In genomic region chr4:48343035-48343434, GRCh38 we compare ENCODE assay signal across 8 cellular contexts. TPM values are rescaled to one million over a fixed set of nuclear protein-coding genes. Genes with fewer than 3 reads are reported as not detected.
DNase-seq lines count a peak whose midpoint lies in the region; ATAC-seq, FAIRE-seq and TF ChIP-seq lines count a peak whose summit lies in the region.

No MANE protein-coding gene starts in this region.

- H3K36me3 ChIP-seq in Caco-2 (ENCODE audit: control insufficient read depth, insufficient read depth, low read length) (no peaks in the 10 kb centered on the region), NT2/D1 (ENCODE audit: insufficient read depth, insufficient read length, low read length) (no peaks in the 10 kb centered on the region), H1 (ENCODE audit: control insufficient read depth in 2 of 4, insufficient read depth in 4 of 4, low read length in 3 of 4) (no peaks in the 10 kb centered on the region)

- H3K4me3 Mint-ChIP-seq in Caco-2 (ENCODE audit: unreplicated experiment) = peak overlapping the region; percentile 99
- H3K4me3 Mint-ChIP-seq in osteocyte (ENCODE audit: unreplicated experiment) = peak overlapping the region; percentile 96

- no peaks in the 10 kb centered on the region for H3K27me3 Mint-ChIP-seq in Caco-2 (ENCODE audit: insufficient read depth, unreplicated experiment)
- H3K27me3 Mint-ChIP-seq in osteocyte (ENCODE audit: unreplicated experiment) = no peaks in the 10 kb centered on the region

- H3K27ac Mint-ChIP-seq in Caco-2 (ENCODE audit: unreplicated experiment) (no peak overlapping the region), osteocyte (ENCODE audit: unreplicated experiment) (peak overlapping the region; percentile 23)

- no peak overlapping the region for H2BK12ac ChIP-seq in H1 (ENCODE audit: low read depth, low read length)

- no peak for ATAC-seq in HG03095 (IDR thresholded peaks at IDR 0.05; ENCODE audit: unreplicated experiment)

- no peak overlapping the region for H3K23ac ChIP-seq in H1 (ENCODE audit: insufficient read length)

- DNase-seq in Caco-2 (no peak), NT2/D1 (ENCODE audit: low read depth, low spot score) (no peak), H1 (ENCODE audit: low read depth in 1 of 2, low spot score in 2 of 2) (no peak), osteocyte (ENCODE audit: extremely low spot score, unreplicated experiment) (no peak), MV-4-11 (lab: John Stamatoyannopoulos, UW) (no peak), COLO829 (ENCODE audit: low spot score) (no peak)
- no peak for DNase-seq in activated CD8-positive, alpha-beta memory T cell treated with anti-CD3 and anti-CD28 coated beads, Interleukin-2, amount 50 U/mL, for 48 hours

- H3K9me3 ChIP-seq in Caco-2 (no peaks in the 10 kb centered on the region), NT2/D1 (ENCODE audit: insufficient read depth, low read length) (no peaks in the 10 kb centered on the region), H1 (ENCODE audit: insufficient read depth in 2 of 2, low read depth in 1 of 2, low read length in 1 of 2) (no peaks in the 10 kb centered on the region)

- H3K79me2 ChIP-seq in H1 (ENCODE audit: control insufficient read depth in 1 of 2, insufficient read depth in 2 of 2, low read length in 2 of 2) = peaks cover 12 to 61% of the 10 kb centered on the region in 2 experiments

- H2AFZ ChIP-seq in H1 (ENCODE audit: low read length) = no peak overlapping the region

- H3K4me1 ChIP-seq in Caco-2 = peaks cover 29% of the 10 kb centered on the region
- no peaks in the 10 kb centered on the region for H3K4me1 ChIP-seq in NT2/D1 (ENCODE audit: insufficient read depth, insufficient read length)
- H3K4me1 ChIP-seq in H1 (replicated peaks in 1 of 4; ENCODE audit: control insufficient read depth in 3 of 4, insufficient read depth in 4 of 4, low read length in 3 of 4) = peaks cover 0 to 13% (median 4%) of the 10 kb centered on the region in 4 experiments; a peak in 2 of 7 replicates

- CTCF ChIA-PET in Caco-2 (lab: Charles Lee) (interaction anchor here (1.3 kb wide), 1 partner anchor 14 kb away, joined by 5 read pairs; no protein-coding TSS in a partner anchor), H1 (lab: Charles Lee; ENCODE audit: partially characterized antibody) (interaction anchor here (1.3 kb wide), 1 partner anchor 86 kb away, joined by 3 read pairs; no protein-coding TSS in a partner anchor)

- H3K14ac ChIP-seq in H1 (ENCODE audit: insufficient read length) = no peak overlapping the region

- intact Hi-C loops in Caco-2 (cut with micrococcal nuclease; ENCODE audit: unreplicated experiment) = no loop called here

- H3K27me3 ChIP-seq in Caco-2 (replicated peaks; ENCODE audit: control insufficient read depth, insufficient read depth, low read length) (no peaks in the 10 kb centered on the region), NT2/D1 (ENCODE audit: insufficient read depth, insufficient read length) (no peaks in the 10 kb centered on the region), H1 (replicated peaks in 1 of 4; ENCODE audit: control insufficient read depth in 3 of 4, extremely low read depth in 1 of 4, insufficient read depth in 3 of 4, low read length in 3 of 4) (no peaks in the 10 kb centered on the region)

- TF ChIP-seq EP300 in H1 (IDR thresholded peaks at IDR 0.05; ENCODE audit: borderline replicate concordance in 1 of 2, low read depth in 2 of 2, low read length in 2 of 2) = no peak

- TF ChIP-seq CTCF in Caco-2 (IDR thresholded peaks at IDR 0.05; ENCODE audit: insufficient read depth in 1 of 2, low read depth in 1 of 2, low read length in 1 of 2, severe bottlenecking in 1 of 2, unreplicated experiment in 1 of 2) (no peak), H1 (IDR thresholded peaks at IDR 0.05; ENCODE audit: control extremely low read depth in 1 of 3, insufficient read depth in 1 of 3, low read depth in 1 of 3, low read length in 3 of 3) (no peak), osteocyte (IDR thresholded peaks at IDR 0.05) (no peak)

- H3K56ac ChIP-seq in H1 (replicated peaks; ENCODE audit: insufficient read length, low read depth, low read length) = no peak overlapping the region

- no peak overlapping the region for H3K18ac ChIP-seq in H1 (ENCODE audit: extremely low read depth, low read length)

- H3K4me3 ChIP-seq in Caco-2 (ENCODE audit: low read depth, low read length) (peak overlapping the region; percentile 71), NT2/D1 (ENCODE audit: insufficient read length, low read depth) (peak overlapping the region; percentile 88), H1 (ENCODE audit: extremely low read depth in 1 of 4, insufficient read depth in 2 of 4, low read depth in 3 of 4, low read length in 4 of 4) (peak overlapping the region; percentile 86 to 98 (median 88); a peak in 7 of 8 replicates)

- BruUV-seq in Caco-2 (replicated peaks; lab: Mats Ljungman, UMichigan) = no TSS peak

- H2BK20ac ChIP-seq in H1 (ENCODE audit: low read length) = no peak overlapping the region

- no peak overlapping the region for H2BK120ac ChIP-seq in H1 (replicated peaks; ENCODE audit: low read depth, low read length)

- H2BK15ac ChIP-seq in H1 (ENCODE audit: low read length) = no peak overlapping the region

- no peak overlapping the region for H4K8ac ChIP-seq in H1 (ENCODE audit: extremely low read depth, insufficient read depth, low read length)

- H3K4ac ChIP-seq in H1 (replicated peaks; ENCODE audit: insufficient read length, low read depth, low read length) = no peak overlapping the region

- H3K4me1 Mint-ChIP-seq in Caco-2 (ENCODE audit: low read depth, unreplicated experiment) (peaks cover 26% of the 10 kb centered on the region), osteocyte (ENCODE audit: unreplicated experiment) (peaks cover 62% of the 10 kb centered on the region)

- POLR2A ChIA-PET in Caco-2 (lab: Charles Lee) (no interaction called here), H1 (lab: Charles Lee; ENCODE audit: partially characterized antibody) (no interaction called here)

- H4K5ac ChIP-seq in H1 (ENCODE audit: insufficient read length, low read depth, low read length) = no peak overlapping the region

- FAIRE-seq in H1 (lab: Jason Lieb, UNC) = no peak

- no peak for TF ChIP-seq RAD21 in H1 (IDR thresholded peaks at IDR 0.05 in 1 of 2, conservative IDR thresholded peaks at IDR 0.05 in 1 of 2; ENCODE audit: low read depth in 2 of 2, low read length in 2 of 2)

- H3K9ac ChIP-seq in NT2/D1 (ENCODE audit: insufficient read length, low read depth) (peak overlapping the region; percentile 37), H1 (replicated peaks in 1 of 4; ENCODE audit: extremely low read depth in 1 of 4, low read depth in 3 of 4, low read length in 3 of 4) (no peak overlapping the region)

- no peak overlapping the region for H3K27ac ChIP-seq in H1 (ENCODE audit: low read depth, low read length)

- H2BK5ac ChIP-seq in H1 (ENCODE audit: low read depth, low read length) = no peak overlapping the region

- H3K79me1 ChIP-seq in H1 (ENCODE audit: low read depth, low read length) = peaks cover 4% of the 10 kb centered on the region

- no peak for TF ChIP-seq POLR2A in H1 (IDR thresholded peaks at IDR 0.05; ENCODE audit: control extremely low read depth in 1 of 2, low read depth in 2 of 2, low read length in 2 of 2)

- peaks cover 0 to 10% of the 10 kb centered on the region in 2 experiments for H4K20me1 ChIP-seq in H1 (replicated peaks in 1 of 2; ENCODE audit: control insufficient read depth in 1 of 2, insufficient read depth in 2 of 2, low read length in 2 of 2)

- H2AK5ac ChIP-seq in H1 (ENCODE audit: low read depth, low read length) = no peak overlapping the region

- 56% methylated on average over 3 of the region's 3 CpGs; no CpG with 5 or more reads in 1 of the 2 experiments for WGBS in H1 (ENCODE audit: extremely low coverage in 1 of 2, insufficient coverage in 1 of 2, insufficient read length in 1 of 2, insufficient replicate concordance in 2 of 2, low coverage in 1 of 2, low lambda C conversion rate in 2 of 2, missing lambda C conversion rate in 1 of 2), 2 experiments

- H3K23me2 ChIP-seq in H1 (ENCODE audit: low read depth, low read length) = peaks cover 5% of the 10 kb centered on the region; the same call in 1 of the 2 replicates

- H3K4me2 ChIP-seq in H1 (ENCODE audit: insufficient read depth in 1 of 2, low read depth in 2 of 2, low read length in 2 of 2) = peak overlapping the region; percentile 87 to 96

- no peak overlapping the region for H4K91ac ChIP-seq in H1 (replicated peaks; ENCODE audit: insufficient read length, low read length)

- H3K9me3 Mint-ChIP-seq in Caco-2 (ENCODE audit: unreplicated experiment) (no peaks in the 10 kb centered on the region), osteocyte (ENCODE audit: unreplicated experiment) (no peaks in the 10 kb centered on the region)

- H3K36me3 Mint-ChIP-seq in Caco-2 (ENCODE audit: insufficient read depth, unreplicated experiment) (peaks cover 12% of the 10 kb centered on the region), osteocyte (ENCODE audit: unreplicated experiment) (no peaks in the 10 kb centered on the region)

TF ChIP-seq in H1, 55 proteins besides CTCF, POLR2A, EP300 and RAD21:
- no peak for TF ChIP-seq GABPA (IDR thresholded peaks at IDR 0.05; ENCODE audit: borderline replicate concordance, insufficient read depth, low read length)
- TF ChIP-seq TAF1 (IDR thresholded peaks at IDR 0.05; ENCODE audit: low read depth, low read length) = no peak
- TF ChIP-seq CBX5 (IDR thresholded peaks at IDR 0.05; ENCODE audit: low read depth, low read length) = no peak
- TF ChIP-seq EZH2 (IDR thresholded peaks at IDR 0.05; ENCODE audit: low read depth, low read length, severe bottlenecking) = no peak
- TF ChIP-seq ZNF274 (IDR thresholded peaks at IDR 0.05; ENCODE audit: borderline replicate concordance, extremely low read depth, low read length) = no peak
- no peak for TF ChIP-seq NANOG (IDR thresholded peaks at IDR 0.05; ENCODE audit: insufficient read depth, low read depth, low read length, poor library complexity, severe bottlenecking)
TF ChIP-seq in H1: peak in this region for 0.

RNA-seq across cellular contexts. Expression of gene SLAIN2, which starts 1.7 kb away (rescaled TPM):
- total RNA-seq in Caco-2 (2022) (44.8 and 46.6 TPM in 2 replicates), osteocyte (70.1 and 82.7 TPM in 2 replicates)
- 40.0 and 42.2 TPM in 2 replicates for total RNA-seq in H1 (2021; fragmentation: NEBNext Ultra II Directional; extraction: Animal tissue kit (Norgen Biotek cat#: 25700))
- 6.6 and 8.2 TPM in 2 replicates for polyA plus RNA-seq in H1 (2011; rRNA removed)
- polyA plus RNA-seq in H1 (2011; cell fraction: cytosol; rRNA removed) = 10.0 TPM
- polyA plus RNA-seq in H1 (2011; cell fraction: nucleus; rRNA removed) = 16.5 TPM
- polyA plus RNA-seq in H1 (2012, experiment 1 of 2) = 10.3 to 22.1 TPM (median 18.6 TPM) in 4 replicates
- 3.8 TPM for polyA plus RNA-seq in H1 (2012, experiment 2 of 2)
- 36.0 TPM for polyA plus RNA-seq in H1 (2013, experiment 1 of 2)
- 37.0 TPM for polyA plus RNA-seq in H1 (2013, experiment 2 of 2)
- polyA minus RNA-seq in H1 (2011; rRNA and poly(A)+ RNA removed) = 28.0 and 32.9 TPM in 2 replicates
- polyA minus RNA-seq in H1 (2011; cell fraction: cytosol; rRNA and poly(A)+ RNA removed) = 20.0 TPM
- polyA minus RNA-seq in H1 (2011; cell fraction: nucleus; rRNA and poly(A)+ RNA removed) = 18.4 TPM
